1 cellular context compared by ENCODE assay signal in genomic region chr19:55208880-55209429, GRCh38.
TF ChIP-seq lines count a peak whose summit lies in the region.

No MANE protein-coding gene starts in this region.

TF ChIP-seq in IMR-90, 13 proteins besides CTCF, POLR2A, EP300 and RAD21:
- TF ChIP-seq FOS (IDR thresholded peaks at IDR 0.05; ENCODE audit: low read depth, low read length) (no peak), USF2 (IDR thresholded peaks at IDR 0.05; ENCODE audit: low read depth, low read length) (no peak), MXI1 (IDR thresholded peaks at IDR 0.05; ENCODE audit: borderline replicate concordance, low read depth, low read length) (no peak)
